ENCODE assay signal across 19 cellular contexts in genomic region chr3:123119388-123119787, GRCh38.
"Had no signal": no experiment of that assay in that cellular context is flagged by ENCODE, and none has a peak within 500 bp of the region (broad histone marks: within the 10 kb centered on the region; RNA-seq: fewer than 3 reads in every experiment).

No MANE protein-coding gene starts in this region.

- H3K4me1 Mint-ChIP-seq: stimulated activated memory B cell treated with anti-CD40 and anti-IgM and Interleukin-4, amounts not matched to agents 10 μg/mL and 1 μg/mL and 100 μg/mL, for 72 hours had no signal

- H3K4me1 ChIP-seq: left lung, lower lobe of right lung, prostate gland, testis had no signal

- H3K4me3 ChIP-seq: esophagus squamous epithelium, hepatocyte, left lung, lower lobe of right lung, prostate gland, right atrium auricular region, smooth muscle cell, testis, tibial artery had no signal

- H2AFZ ChIP-seq: hepatocyte had no signal

- H3K36me3 ChIP-seq: prostate gland had no signal

- H3K27me3 Mint-ChIP-seq: naive thymus-derived CD8-positive, alpha-beta T cell; stimulated activated memory B cell treated with anti-CD40 and anti-IgM and Interleukin-4, amounts not matched to agents 10 μg/mL and 1 μg/mL and 100 μg/mL, for 72 hours; type B pancreatic cell had no signal

- H3K9me3 ChIP-seq: esophagus squamous epithelium, left lung, lower lobe of right lung, prostate gland, right atrium auricular region, testis, tibial artery had no signal

- H3K27ac ChIP-seq: esophagus squamous epithelium, hepatocyte, left lung, lower lobe of right lung, prostate gland, right atrium auricular region, testis, tibial artery had no signal

- H3K27me3 ChIP-seq: esophagus squamous epithelium, hepatocyte, left lung, right atrium auricular region, testis, tibial artery had no signal

- H3K4me2 ChIP-seq: hepatocyte, smooth muscle cell had no signal

- DNase-seq: cortex of kidney; esophagus squamous epithelium; foreskin melanocyte; left cardiac atrium; left lung; lower lobe of right lung; naive thymus-derived CD8-positive, alpha-beta T cell; nephron progenitor cell; stimulated activated CD4-positive, alpha-beta T cell treated with anti-CD3 and anti-CD28 coated beads, Interleukin-4, amount 100 ng/mL, for 4 hours; stimulated activated naive CD8-positive, alpha-beta T cell treated with anti-CD3 and anti-CD28 coated beads, Interleukin-15, Interleukin-2, amounts not matched to agents 100 U/mL and 50 U/mL, for 24 hours; testis had no signal

- H3K79me2 ChIP-seq: hepatocyte had no signal

- H3K9me3 Mint-ChIP-seq: naive thymus-derived CD8-positive, alpha-beta T cell; nephron progenitor cell; stimulated activated memory B cell treated with anti-CD40 and anti-IgM and Interleukin-4, amounts not matched to agents 10 μg/mL and 1 μg/mL and 100 μg/mL, for 72 hours; type B pancreatic cell had no signal

- ATAC-seq: left lung; naive thymus-derived CD8-positive, alpha-beta T cell; sciatic nerve; stimulated activated memory B cell treated with anti-CD40 and anti-IgM and Interleukin-4, amounts not matched to agents 10 μg/mL and 1 μg/mL and 100 μg/mL, for 72 hours; stimulated activated naive CD8-positive, alpha-beta T cell treated with anti-CD3 and anti-CD28 coated beads, Interleukin-15, Interleukin-2, amounts not matched to agents 100 U/mL and 50 U/mL, for 24 hours had no signal

- H3K27ac Mint-ChIP-seq: nephron progenitor cell; stimulated activated memory B cell treated with anti-CD40 and anti-IgM and Interleukin-4, amounts not matched to agents 10 μg/mL and 1 μg/mL and 100 μg/mL, for 72 hours; type B pancreatic cell had no signal

- H3K4me3 Mint-ChIP-seq: naive thymus-derived CD8-positive, alpha-beta T cell; nephron progenitor cell; stimulated activated memory B cell treated with anti-CD40 and anti-IgM and Interleukin-4, amounts not matched to agents 10 μg/mL and 1 μg/mL and 100 μg/mL, for 72 hours; type B pancreatic cell had no signal
